In genomic region chr13:32031815-32032345, GRCh38 we compare ENCODE assay signal across 9 cellular contexts. TPM values are rescaled to one million over a fixed set of nuclear protein-coding genes. Genes with fewer than 3 reads are reported as not detected.
A peak's percentile ranks its signal among the peaks of the same experiment; 100 is the strongest.
DNase-seq lines count a peak whose midpoint lies in the region; TF ChIP-seq lines count a peak whose summit lies in the region.
"Had no signal": no experiment of that assay in that cellular context is flagged by ENCODE, and none has a peak within 500 bp of the region (broad histone marks: within the 10 kb centered on the region; RNA-seq: fewer than 3 reads in every experiment).

No MANE protein-coding gene starts in this region.

- TF ChIP-seq POLR2A in Peyer's patch (IDR thresholded peaks at IDR 0.05), result no peak
- no peak for TF ChIP-seq POLR2A in esophagus muscularis mucosa (IDR thresholded peaks at IDR 0.05; ENCODE audit: low read depth)
- TF ChIP-seq POLR2A in prostate gland (IDR thresholded peaks at IDR 0.05), result no peak

- H3K27me3 ChIP-seq in Peyer's patch (no peaks in the 10 kb centered on the region), esophagus muscularis mucosa (no peaks in the 10 kb centered on the region), prostate gland (replicated peaks; ENCODE audit: insufficient read depth) (no peaks in the 10 kb centered on the region)

- H3K4me3 ChIP-seq in GM12865 (ENCODE audit: low read depth, low read length) (peak overlapping the region; percentile 81), Peyer's patch (peak overlapping the region; percentile 45 to 87 (median 64)), esophagus muscularis mucosa (peak overlapping the region; percentile 75 to 85 (median 78)), prostate gland (peak overlapping the region; percentile 47 to 48)

- H3K9me3 ChIP-seq in Peyer's patch, result no peaks in the 10 kb centered on the region
- no peaks in the 10 kb centered on the region for H3K9me3 ChIP-seq in esophagus muscularis mucosa
- H3K9me3 ChIP-seq in prostate gland, result no peaks in the 10 kb centered on the region

- DNase-seq in GM12865 (ENCODE audit: low read depth) (no peak), Peyer's patch (no peak), esophagus muscularis mucosa (ENCODE audit: extremely low spot score) (no peak), prostate gland (ENCODE audit: low spot score) (no peak), AG08395 (ENCODE audit: low spot score) (no peak), germinal center (ENCODE audit: low spot score) (no peak), COR-L47 (lab: John Stamatoyannopoulos, UW) (no peak), NCI-H510A (lab: John Stamatoyannopoulos, UW) (no peak)
- DNase-seq: NCI-H1048 had no signal

- peak overlapping the region; percentile 52 to 77 (median 66) for H3K27ac ChIP-seq in Peyer's patch
- peak overlapping the region; percentile 83 to 90 (median 88) for H3K27ac ChIP-seq in esophagus muscularis mucosa (replicated peaks in 1 of 4)
- peak overlapping the region; percentile 77 to 79 for H3K27ac ChIP-seq in prostate gland

- H3K36me3 ChIP-seq in Peyer's patch, result no peaks in the 10 kb centered on the region
- H3K36me3 ChIP-seq in esophagus muscularis mucosa, result no peaks in the 10 kb centered on the region
- H3K36me3 ChIP-seq in prostate gland, result no peaks in the 10 kb centered on the region

- H3K4me1 ChIP-seq in Peyer's patch, result peaks cover 0 to 18% (median 0%) of the 10 kb centered on the region in 4 donors
- peaks cover 19 to 35% (median 28%) of the 10 kb centered on the region in 4 donors for H3K4me1 ChIP-seq in esophagus muscularis mucosa
- peaks cover 3% of the 10 kb centered on the region for H3K4me1 ChIP-seq in prostate gland (replicated peaks)

- 19% methylated on average over 3 of the region's 3 CpGs for WGBS in esophagus muscularis mucosa
- WGBS in prostate gland, result 7% methylated on average over 3 of the region's 3 CpGs

- TF ChIP-seq EP300 in esophagus muscularis mucosa (IDR thresholded peaks at IDR 0.05), result no peak

- TF ChIP-seq CTCF in GM12865 (IDR thresholded peaks at IDR 0.05; ENCODE audit: insufficient read depth, low read depth, low read length, missing control alignments), result no peak
- no peak for TF ChIP-seq CTCF in Peyer's patch (IDR thresholded peaks at IDR 0.05)
- no peak for TF ChIP-seq CTCF in esophagus muscularis mucosa (IDR thresholded peaks at IDR 0.05)
- no peak for TF ChIP-seq CTCF in prostate gland (IDR thresholded peaks at IDR 0.05)

- intact Hi-C loops in esophagus muscularis mucosa (cut with DNase I), result loop anchor here (10.0 kb wide), 1 partner anchor 123 kb away; no protein-coding TSS in a partner anchor
- intact Hi-C loops in prostate gland (cut with DNase I), result loop anchor here (10.0 kb wide), 1 partner anchor 123 kb away; no protein-coding TSS in a partner anchor

RNA-seq across cellular contexts. Expression of gene FRY, which starts 0.3 kb away (rescaled TPM):
- total RNA-seq in Peyer's patch (100 to 1,000 TPM in 1 of 4 donors, 10 to 100 TPM in 2, 1 to 10 TPM in 1; 6.7 to 106 (median 14.1) TPM), esophagus muscularis mucosa (100 to 1,000 TPM; 104 to 276 (median 135) TPM), prostate gland (10 to 100 TPM; 16.4 to 33.3 TPM)
